9 cellular contexts compared by ENCODE assay signal in the genomic region with DNA sequence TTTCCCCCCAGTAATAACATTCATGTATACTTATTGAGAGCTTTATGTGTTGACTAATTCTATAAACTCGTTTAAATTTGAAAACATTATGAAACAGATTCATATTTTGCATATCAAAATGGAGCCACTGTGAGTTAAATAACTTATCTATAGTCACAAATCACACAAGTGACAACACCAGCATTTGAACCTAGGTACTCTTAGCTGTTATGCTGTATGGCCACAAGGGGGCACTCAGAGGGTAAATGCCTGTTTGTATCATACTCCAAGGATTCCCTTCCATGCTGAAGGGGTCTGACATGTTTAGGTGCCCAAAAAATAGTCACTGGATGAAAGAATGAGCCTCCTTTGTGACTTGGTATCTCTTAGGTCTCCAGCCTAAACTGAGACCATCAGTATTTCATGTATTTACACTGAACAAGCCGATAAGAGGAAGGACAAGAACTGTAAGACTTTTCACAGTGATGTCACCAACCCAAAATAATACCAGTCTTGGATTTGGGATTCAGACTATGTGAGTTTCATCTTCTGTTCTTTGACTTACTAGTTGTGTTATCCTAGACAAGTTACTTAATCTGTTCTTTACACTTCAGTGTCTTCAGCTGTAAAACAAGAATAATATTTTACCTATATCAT. TPM values are rescaled to one million over a fixed set of nuclear protein-coding genes. Genes with fewer than 3 reads are reported as not detected.
A peak's percentile ranks its signal among the peaks of the same experiment; 100 is the strongest.
DNase-seq lines count a peak whose midpoint lies in the region; ATAC-seq and TF ChIP-seq lines count a peak whose summit lies in the region.
"Had no signal": no experiment of that assay in that cellular context is flagged by ENCODE, and none has a peak within 500 bp of the region (broad histone marks: within the 10 kb centered on the region; RNA-seq: fewer than 3 reads in every experiment).

No MANE protein-coding gene starts in this region.

- H3K27me3 ChIP-seq in colonic mucosa (no peaks in the 10 kb centered on the region), lung (ENCODE audit: control insufficient read depth, insufficient read depth) (no peaks in the 10 kb centered on the region), stomach (no peaks in the 10 kb centered on the region)

- H3K9ac ChIP-seq in colonic mucosa (ENCODE audit: low read depth in 2 of 2, low read length in 2 of 2) = no peak overlapping the region

- no peaks in the 10 kb centered on the region for H3K36me3 ChIP-seq in colonic mucosa
- H3K36me3 ChIP-seq in lung (ENCODE audit: control insufficient read depth in 2 of 2, insufficient read depth in 2 of 2, low read length in 2 of 2) = no peaks in the 10 kb centered on the region
- no peaks in the 10 kb centered on the region for H3K36me3 ChIP-seq in stomach

- H3K4me3 ChIP-seq in colonic mucosa = no peak overlapping the region
- H3K4me3 ChIP-seq in lung = no peak overlapping the region
- H3K4me3 ChIP-seq in stomach = no peak overlapping the region

- H3K4me1 ChIP-seq in colonic mucosa (no peaks in the 10 kb centered on the region), lung (ENCODE audit: control insufficient read depth in 2 of 2, insufficient read depth in 2 of 2, low read length in 2 of 2) (no peaks in the 10 kb centered on the region), stomach (no peaks in the 10 kb centered on the region)

- H3K9me3 ChIP-seq in colonic mucosa = no peaks in the 10 kb centered on the region
- no peaks in the 10 kb centered on the region for H3K9me3 ChIP-seq in lung (ENCODE audit: control insufficient read depth in 2 of 2, insufficient read depth in 1 of 2, low read length in 1 of 2)
- no peaks in the 10 kb centered on the region for H3K9me3 ChIP-seq in stomach

- 34 to 41% methylated on average over 2 of the region's 2 CpGs for WGBS in lung, 2 donors
- WGBS in stomach, 5 donors = 38 to 42% (median 41%) methylated on average over 2 of the region's 2 CpGs

- no peak for TF ChIP-seq EP300 in stomach (IDR thresholded peaks at IDR 0.05)

- TF ChIP-seq CTCF in colonic mucosa (IDR thresholded peaks at IDR 0.05) = peak; percentile 62
- peak; percentile 30 for TF ChIP-seq CTCF in lung (IDR thresholded peaks at IDR 0.05; ENCODE audit: control extremely low read depth, extremely low read depth)
- peak in 5 of 7 experiments; percentile 47 to 68 (median 56) for TF ChIP-seq CTCF in stomach (IDR thresholded peaks at IDR 0.05)

- intact Hi-C loops in colonic mucosa (cut with DNase I) = loop anchor here (2.0 kb wide), 1 partner anchor 332 kb away; a partner anchor contains a TSS
- intact Hi-C loops in stomach (cut with DNase I; ENCODE audit: low total_unique reads) = no loop called here

- no peak overlapping the region for H3K27ac ChIP-seq in colonic mucosa
- H3K27ac ChIP-seq in lung (ENCODE audit: low read depth in 1 of 2, low read length in 1 of 2) = no peak overlapping the region
- H3K27ac ChIP-seq in stomach = no peak overlapping the region

- peak; percentile 95 for ATAC-seq in GM19395 (IDR thresholded peaks at IDR 0.05; ENCODE audit: unreplicated experiment)
- ATAC-seq in lung (ENCODE audit: insufficient read depth, low FRiP score) = peak; percentile 75

- TF ChIP-seq POLR2A in stomach (IDR thresholded peaks at IDR 0.05) = no peak

- DNase-seq in DMS53 treated with DMSO at 0.1 percent for 48 hours (lab: John Stamatoyannopoulos, UW; ENCODE audit: unreplicated experiment) (peak; percentile 50), HPDE6-E6E7 (ENCODE audit: extremely low spot score) (peak; percentile 27), SKM-1 (lab: John Stamatoyannopoulos, UW; ENCODE audit: unreplicated experiment) (peak; percentile 33), colonic mucosa (peak; percentile 34), lung (ENCODE audit: low spot score) (no peak), stomach (peak; percentile 36), NCI-H446 treated with DMSO at 0.1 percent for 48 hours (lab: John Stamatoyannopoulos, UW) (no peak)
- DNase-seq: activated naive CD8-positive, alpha-beta T cell treated with anti-CD3 and anti-CD28 coated beads, Interleukin-2, amount 10 ng/mL, durations not matched to agents 7 days and 5 days had no signal

RNA-seq across cellular contexts. Expression of a gene that starts 12.2 kb away (rescaled TPM):
- not detected for total RNA-seq in colonic mucosa
- total RNA-seq in lung = not detected
- not detected for polyA plus RNA-seq in lung
- not detected for total RNA-seq in stomach
- polyA plus RNA-seq in stomach = not detected
- total RNA-seq: activated naive CD8-positive, alpha-beta T cell treated with anti-CD3 and anti-CD28 coated beads, Interleukin-2, amount 10 ng/mL, durations not matched to agents 7 days and 5 days had no signal

RNA-seq across cellular contexts. Expression of a gene that starts 27.2 kb away (rescaled TPM):
- total RNA-seq in colonic mucosa (not detected), lung (not detected), stomach (not detected)
- polyA plus RNA-seq in lung (not detected), stomach (not detected)
- total RNA-seq: activated naive CD8-positive, alpha-beta T cell treated with anti-CD3 and anti-CD28 coated beads, Interleukin-2, amount 10 ng/mL, durations not matched to agents 7 days and 5 days had no signal

RNA-seq across cellular contexts. Expression of a gene that starts 33.5 kb away (rescaled TPM):
- not detected for total RNA-seq in colonic mucosa
- total RNA-seq in lung = 1 to 10 TPM in 1 of 2 donors, under 1 TPM in 1; 0.28 to 1.4 TPM
- polyA plus RNA-seq in lung = under 1 TPM in 1 of 2 donors, not detected in 1; 0.06 TPM
- total RNA-seq in stomach = 1 to 10 TPM in 1 of 5 donors, not detected in 4; 1.1 TPM
- not detected for polyA plus RNA-seq in stomach

RNA-seq across cellular contexts. Expression of a gene that starts 35.0 kb away (rescaled TPM):
- total RNA-seq in colonic mucosa (not detected), lung (1 to 10 TPM in 1 of 2 donors, not detected in 1; 3.2 TPM), stomach (not detected)
- polyA plus RNA-seq in lung (not detected), stomach (not detected)
- total RNA-seq: activated naive CD8-positive, alpha-beta T cell treated with anti-CD3 and anti-CD28 coated beads, Interleukin-2, amount 10 ng/mL, durations not matched to agents 7 days and 5 days had no signal

RNA-seq across cellular contexts. Expression of a gene that starts 40.2 kb away (rescaled TPM):
- under 1 TPM in 1 of 2 donors, not detected in 1; 0.22 TPM for total RNA-seq in colonic mucosa
- total RNA-seq in lung = under 1 TPM; 0.74 to 0.85 TPM
- polyA plus RNA-seq in lung = under 1 TPM; 0.16 to 0.39 TPM
- total RNA-seq in stomach = under 1 TPM in 1 of 5 donors, not detected in 4; 0.92 TPM
- under 1 TPM; 0.12 to 0.80 (median 0.31) TPM for polyA plus RNA-seq in stomach

Comparison
In these comparisons a context has a peak if more than half of its experiments do, and no peak if none do; other contexts are left out.
1. DNase-seq: peak in DMS53 treated with DMSO at 0.1 percent for 48 hours (single experiment), HPDE6-E6E7 (single experiment), SKM-1 (single experiment), colonic mucosa (single experiment) and stomach (single experiment); none in lung (single experiment) and NCI-H446 treated with DMSO at 0.1 percent for 48 hours (single experiment).
2. Peak in every context shown above with its lines, with median percentiles within 50 percentile points of each other: CTCF ChIP-seq.